9 cellular contexts compared by ENCODE assay signal in genomic region chr11:72719551-72719950, GRCh38. TPM values are rescaled to one million over a fixed set of nuclear protein-coding genes. Genes with fewer than 3 reads are reported as not detected.
DNase-seq lines count a peak whose midpoint lies in the region; ATAC-seq and TF ChIP-seq lines count a peak whose summit lies in the region.
"Had no signal": no experiment of that assay in that cellular context is flagged by ENCODE, and none has a peak within 500 bp of the region (broad histone marks: within the 10 kb centered on the region; RNA-seq: fewer than 3 reads in every experiment).

No MANE protein-coding gene starts in this region.

- 41 to 50% methylated on average over 4 of the region's 4 CpGs for WGBS in body of pancreas, 2 donors
- 85 to 86% methylated on average over 4 of the region's 4 CpGs for WGBS in upper lobe of left lung, 2 donors

- H3K36me3 Mint-ChIP-seq in activated naive CD4-positive, alpha-beta T cell treated with anti-CD3 and anti-CD28 coated beads, Interleukin-2, amount 50 U/mL, for 24 hours: no peaks in the 10 kb centered on the region

- TF ChIP-seq EP300 in upper lobe of left lung (IDR thresholded peaks at IDR 0.05): no peak

- H3K27me3 ChIP-seq in body of pancreas: no peaks in the 10 kb centered on the region
- no peaks in the 10 kb centered on the region for H3K27me3 ChIP-seq in mononuclear cell (ENCODE audit: insufficient read depth, low read length)
- H3K27me3 ChIP-seq in upper lobe of left lung: no peaks in the 10 kb centered on the region

- H3K36me3 ChIP-seq in body of pancreas (replicated peaks in 1 of 2; ENCODE audit: insufficient read depth in 1 of 2, low read depth in 2 of 2): no peaks in the 10 kb centered on the region
- peaks cover 0 to 22% (median 14%) of the 10 kb centered on the region in 4 donors for H3K36me3 ChIP-seq in upper lobe of left lung

- no peak overlapping the region for H3K4me3 ChIP-seq in body of pancreas
- peak overlapping the region; percentile 3 for H3K4me3 ChIP-seq in mononuclear cell (ENCODE audit: low read length)
- H3K4me3 ChIP-seq in upper lobe of left lung: peak overlapping the region in 2 of 4 donors; percentile 60 to 64

- no peaks in the 10 kb centered on the region for H3K9me3 Mint-ChIP-seq in activated naive CD4-positive, alpha-beta T cell treated with anti-CD3 and anti-CD28 coated beads, Interleukin-2, amount 50 U/mL, for 24 hours

- H3K4me1 Mint-ChIP-seq in activated naive CD4-positive, alpha-beta T cell treated with anti-CD3 and anti-CD28 coated beads, Interleukin-2, amount 50 U/mL, for 24 hours: peaks cover 81% of the 10 kb centered on the region

- intact Hi-C loops in body of pancreas (cut with DNase I): no loop called here

- peak overlapping the region; percentile 57 for H3K27ac Mint-ChIP-seq in activated naive CD4-positive, alpha-beta T cell treated with anti-CD3 and anti-CD28 coated beads, Interleukin-2, amount 50 U/mL, for 24 hours

- H3K9me3 ChIP-seq in body of pancreas (no peaks in the 10 kb centered on the region), mononuclear cell (ENCODE audit: low read depth, low read length) (no peaks in the 10 kb centered on the region), upper lobe of left lung (no peaks in the 10 kb centered on the region)

- H3K4me1 ChIP-seq in body of pancreas (peaks cover 70% of the 10 kb centered on the region), mononuclear cell (ENCODE audit: insufficient read depth, low read length) (peaks cover 87% of the 10 kb centered on the region), upper lobe of left lung (peaks cover 61 to 86% (median 69%) of the 10 kb centered on the region in 4 donors)

- TF ChIP-seq POLR2A in body of pancreas (IDR thresholded peaks at IDR 0.05) (no peak), upper lobe of left lung (IDR thresholded peaks at IDR 0.05) (no peak)

- DNase-seq in activated naive CD4-positive, alpha-beta T cell treated with Interleukin-2 at 50 U/mL for 16 hours: no peak
- no peak for DNase-seq in body of pancreas
- no peak for DNase-seq in upper lobe of left lung
- DNase-seq in 8988T: no peak
- no peak for DNase-seq in foreskin melanocyte
- DNase-seq in NCI-H82 (lab: John Stamatoyannopoulos, UW): no peak
- DNase-seq: activated CD4-positive, alpha-beta T cell treated with anti-CD3 and anti-CD28 coated beads, Interleukin-2, amount 50 U/mL, for 48 hours had no signal

- no peaks in the 10 kb centered on the region for H3K27me3 Mint-ChIP-seq in activated naive CD4-positive, alpha-beta T cell treated with anti-CD3 and anti-CD28 coated beads, Interleukin-2, amount 50 U/mL, for 24 hours

- H3K27ac ChIP-seq in body of pancreas: peak overlapping the region in 3 of 4 donors; percentile 11 to 95 (median 54)
- H3K27ac ChIP-seq in upper lobe of left lung: peak overlapping the region; percentile 82 to 91 (median 90)

- H3K4me3 Mint-ChIP-seq in activated naive CD4-positive, alpha-beta T cell treated with anti-CD3 and anti-CD28 coated beads, Interleukin-2, amount 50 U/mL, for 24 hours: peak overlapping the region; percentile 97

- no peak for ATAC-seq in body of pancreas
- no peak for ATAC-seq in upper lobe of left lung (ENCODE audit: low FRiP score in 2 of 2)

- no peak for TF ChIP-seq CTCF in body of pancreas (IDR thresholded peaks at IDR 0.05)
- no peak for TF ChIP-seq CTCF in upper lobe of left lung (IDR thresholded peaks at IDR 0.05)

RNA-seq across cellular contexts. Expression of gene ARAP1, which starts 32.7 kb away (rescaled TPM):
- total RNA-seq in body of pancreas (100 to 1,000 TPM in 1 of 2 donors, 10 to 100 TPM in 1; 63.3 to 208 TPM), mononuclear cell (74.3 TPM), upper lobe of left lung (1,000 to 10,000 TPM in 1 of 6 donors, 100 to 1,000 TPM in 5; 217 to 1,154 (median 269) TPM)

RNA-seq across cellular contexts. Expression of gene PDE2A, which starts 45.3 kb away (rescaled TPM):
- total RNA-seq in body of pancreas (10 to 100 TPM in 1 of 2 donors, 1 to 10 TPM in 1; 7.0 to 29.3 TPM), mononuclear cell (3.7 TPM), upper lobe of left lung (10 to 100 TPM in 4 of 6 donors, 1 to 10 TPM in 2; 4.7 to 46.1 (median 16.7) TPM)
